8 cellular contexts compared by ENCODE assay signal in genomic region chr7:87060288-87060537, GRCh38. TPM values are rescaled to one million over a fixed set of nuclear protein-coding genes. Genes with fewer than 3 reads are reported as not detected.
DNase-seq lines count a peak whose midpoint lies in the region; ATAC-seq, FAIRE-seq and TF ChIP-seq lines count a peak whose summit lies in the region.

No MANE protein-coding gene starts in this region.

- FAIRE-seq in A549 (lab: Jason Lieb, UNC) = no peak
- FAIRE-seq in small intestine (lab: Jason Lieb, UNC) = no peak

- no peak overlapping the region for H3K27ac Mint-ChIP-seq in activated naive CD8-positive, alpha-beta T cell treated with anti-CD3 and anti-CD28 coated beads, Interleukin-2, amount 50 U/mL, for 24 hours

- H3K27me3 ChIP-seq in small intestine (ENCODE audit: control insufficient read depth in 2 of 2, insufficient read depth in 2 of 2, low read length in 2 of 2) = no peaks in the 10 kb centered on the region

- H3K4me1 ChIP-seq in A549 = no peaks in the 10 kb centered on the region
- peaks cover 8% of the 10 kb centered on the region for H3K4me1 ChIP-seq in mesodermal cell (ENCODE audit: control insufficient read depth, insufficient read depth, low read length, poor library complexity, severe bottlenecking)
- peaks cover 0 to 2% of the 10 kb centered on the region in 2 donors for H3K4me1 ChIP-seq in small intestine (ENCODE audit: control insufficient read depth in 2 of 2, insufficient read depth in 1 of 2, low read depth in 1 of 2, low read length in 1 of 2)

- peak overlapping the region; percentile 76 for H3K4me3 Mint-ChIP-seq in activated naive CD8-positive, alpha-beta T cell treated with anti-CD3 and anti-CD28 coated beads, Interleukin-2, amount 50 U/mL, for 24 hours

- no peaks in the 10 kb centered on the region for H3K36me3 Mint-ChIP-seq in activated naive CD8-positive, alpha-beta T cell treated with anti-CD3 and anti-CD28 coated beads, Interleukin-2, amount 50 U/mL, for 24 hours (ENCODE audit: low read depth)

- H3K4me2 ChIP-seq in A549 = peak overlapping the region; percentile 98

- DNase-seq in A549 (ENCODE audit: low read depth in 1 of 2, low spot score in 1 of 2) (no peak), SIG-M5 treated with dmso at 0.1 percent for 504 hours (lab: John Stamatoyannopoulos, UW; ENCODE audit: unreplicated experiment) (no peak), NCI-H226 (no peak), small intestine (no peak), ACHN (no peak)
- no peak for DNase-seq in activated naive CD8-positive, alpha-beta T cell treated with anti-CD3 and anti-CD28 coated beads, Interleukin-2, amount 50 U/mL, for 24 hours

- TF ChIP-seq RAD21 in A549 (conservative IDR thresholded peaks at IDR 0.05 in 1 of 2, IDR thresholded peaks at IDR 0.05 in 1 of 2) = no peak

- no peak for ATAC-seq in A549
- ATAC-seq in GM18508 (IDR thresholded peaks at IDR 0.05; ENCODE audit: insufficient read depth, unreplicated experiment) = peak; percentile 7
- no peak for ATAC-seq in activated naive CD8-positive, alpha-beta T cell treated with anti-CD3 and anti-CD28 coated beads, Interleukin-2, amount 50 U/mL, for 24 hours

- POLR2A ChIA-PET in A549 (lab: Yijun Ruan, JAX) = no interaction called here

- no peaks in the 10 kb centered on the region for H3K9me3 Mint-ChIP-seq in activated naive CD8-positive, alpha-beta T cell treated with anti-CD3 and anti-CD28 coated beads, Interleukin-2, amount 50 U/mL, for 24 hours

- H3K27me3 Mint-ChIP-seq in activated naive CD8-positive, alpha-beta T cell treated with anti-CD3 and anti-CD28 coated beads, Interleukin-2, amount 50 U/mL, for 24 hours = peaks cover 6% of the 10 kb centered on the region

- TF ChIP-seq EP300 in A549 (IDR thresholded peaks at IDR 0.05) = no peak

- no peak for TF ChIP-seq POLR2A in A549 (IDR thresholded peaks at IDR 0.05; ENCODE audit: low read length)

- H3K27ac ChIP-seq in A549 (no peak overlapping the region), mesodermal cell (ENCODE audit: low read depth, low read length, severe bottlenecking) (no peak overlapping the region), small intestine (ENCODE audit: low read depth in 1 of 2, low read length in 1 of 2) (no peak overlapping the region)

- H3K36me3 ChIP-seq in mesodermal cell (ENCODE audit: control insufficient read depth, insufficient read depth, low read length) (no peaks in the 10 kb centered on the region), small intestine (ENCODE audit: control insufficient read depth in 2 of 2, insufficient read depth in 2 of 2, low read length in 2 of 2) (no peaks in the 10 kb centered on the region)

- H3K9me3 ChIP-seq in A549 (no peaks in the 10 kb centered on the region), mesodermal cell (ENCODE audit: control insufficient read depth, low read length) (no peaks in the 10 kb centered on the region), small intestine (ENCODE audit: control insufficient read depth, low read depth) (no peaks in the 10 kb centered on the region)

- no peak for TF ChIP-seq CTCF in A549 (IDR thresholded peaks at IDR 0.05)

- CTCF ChIA-PET in A549 (lab: Yijun Ruan, JAX) = interaction anchor here (1.4 kb wide), 1 partner anchor 88 kb away, joined by 6 read pairs; no protein-coding TSS in a partner anchor

- peaks cover 16% of the 10 kb centered on the region for H3K4me1 Mint-ChIP-seq in activated naive CD8-positive, alpha-beta T cell treated with anti-CD3 and anti-CD28 coated beads, Interleukin-2, amount 50 U/mL, for 24 hours

- H3K4me3 ChIP-seq in A549 (peak overlapping the region; percentile 64; the same call in 2 of the 3 replicates), mesodermal cell (ENCODE audit: extremely low read depth, insufficient read depth, low read length, poor library complexity, severe bottlenecking) (peak overlapping the region; percentile 54), small intestine (ENCODE audit: low read depth in 1 of 2, low read length in 2 of 2) (no peak overlapping the region)

- WGBS in A549 (ENCODE audit: missing lambda C conversion rate) = 41% methylated on average over 2 of the region's 2 CpGs
- WGBS in mesodermal cell (ENCODE audit: insufficient coverage in 2 of 2), 2 experiments = 92% methylated on average over 2 of the region's 2 CpGs; no CpG with 5 or more reads in 1 of the 2 experiments
- 38 to 77% (median 65%) methylated on average over 2 of the region's 2 CpGs for WGBS in small intestine, 3 donors

- in situ Hi-C loops in ACHN (cut with HindIII; ENCODE audit: low pct_ligation_motif_present, low pct_unique_long_range_greater_than_20kb, low sequenced_read_pairs) = no loop called here

TF ChIP-seq in A549, 52 proteins besides CTCF, POLR2A, EP300 and RAD21:
- TF ChIP-seq ZFP36 (IDR thresholded peaks at IDR 0.05; ENCODE audit: borderline replicate concordance, partially characterized antibody) = no peak
- TF ChIP-seq RFX5 (IDR thresholded peaks at IDR 0.05) = no peak
- TF ChIP-seq HMGXB4 (CRISPR knock-in tag; IDR thresholded peaks at IDR 0.05; ENCODE audit: borderline replicate concordance) = no peak
- no peak for TF ChIP-seq RCOR1 (IDR thresholded peaks at IDR 0.05; ENCODE audit: low read depth, low read length)
- TF ChIP-seq USF2 (IDR thresholded peaks at IDR 0.05) = no peak
- TF ChIP-seq NFE2L2 (conservative IDR thresholded peaks at IDR 0.05; ENCODE audit: low read length) = no peak
- no peak for TF ChIP-seq ESRRA (IDR thresholded peaks at IDR 0.05; ENCODE audit: borderline replicate concordance, low read length)
- no peak for TF ChIP-seq EHMT2 (IDR thresholded peaks at IDR 0.05; ENCODE audit: low read depth)
- TF ChIP-seq PHF8 (IDR thresholded peaks at IDR 0.05; ENCODE audit: borderline replicate concordance, low read depth) = no peak
- TF ChIP-seq FOSL2 (IDR thresholded peaks at IDR 0.05) = no peak
- no peak for TF ChIP-seq FOSL2 (CRISPR knock-in tag; IDR thresholded peaks at IDR 0.05)
- no peak for TF ChIP-seq CHD2 (IDR thresholded peaks at IDR 0.05; ENCODE audit: low read length, partially characterized antibody)
- TF ChIP-seq ZNF302 (CRISPR knock-in tag; IDR thresholded peaks at IDR 0.05) = no peak

RNA-seq across cellular contexts. Expression of gene ELAPOR2, which starts 0.8 kb away (rescaled TPM):
- 0.19 and 0.38 TPM in 2 replicates for polyA plus RNA-seq in A549 (2011; rRNA removed)
- 0.03 TPM in 2 replicates for polyA plus RNA-seq in A549 (2012; cell fraction: cytosol; rRNA removed)
- not detected in 2 replicates for polyA plus RNA-seq in A549 (2012; cell fraction: nucleus; rRNA removed)
- 0.21 TPM in 1 of 3 replicates, not detected in the others for polyA plus RNA-seq in A549 (2017; fragmentation: RNase III; extraction: RNeasy Plus Mini Kit Qiagen cat#74134 plus additional on column Dnase treatment)
- not detected in 2 replicates for polyA minus RNA-seq in A549 (2011; rRNA and poly(A)+ RNA removed)
- polyA plus RNA-seq in mesodermal cell (2013, experiment 1 of 2) = 50.7 TPM
- 48.2 TPM for polyA plus RNA-seq in mesodermal cell (2013, experiment 2 of 2)
- 1 to 10 TPM in 1 of 3 donors, not detected in 2; 2.6 TPM for polyA plus RNA-seq in small intestine

Comparison
In these comparisons a context has a peak if more than half of its experiments do, and no peak if none do; other contexts are left out.
1. H3K4me3 ChIP-seq: peak in A549 (single experiment) and mesodermal cell (single experiment); none in small intestine (0 of 2).